Comparison of ENCODE assay signal across 8 cellular contexts in genomic region chr3:169662215-169663070, GRCh38. TPM values are rescaled to one million over a fixed set of nuclear protein-coding genes. Genes with fewer than 3 reads are reported as not detected.
DNase-seq lines count a peak whose midpoint lies in the region; ATAC-seq and TF ChIP-seq lines count a peak whose summit lies in the region.

No MANE protein-coding gene starts in this region.

- DNase-seq in AG08396 (ENCODE audit: low spot score) (peak; percentile 88), NCI-H2107 (lab: John Stamatoyannopoulos, UW) (peak; percentile 96), fibroblast of villous mesenchyme (ENCODE audit: low read depth) (peak; percentile 35)
- DNase-seq in activated CD8-positive, alpha-beta memory T cell treated with anti-CD3 and anti-CD28 coated beads, Interleukin-2, amount 50 U/mL, for 4 hours: peak; percentile 30
- no peak for DNase-seq in central memory CD4-positive, alpha-beta T cell

- ATAC-seq in GM18511 (IDR thresholded peaks at IDR 0.05; ENCODE audit: unreplicated experiment) (peak; percentile 64), HG03064 (IDR thresholded peaks at IDR 0.05; ENCODE audit: low read depth, unreplicated experiment) (peak; percentile 50)

- TF ChIP-seq CTCF in fibroblast of villous mesenchyme (IDR thresholded peaks at IDR 0.05; ENCODE audit: insufficient read depth, low read depth, low read length) (peak; percentile 43), nephron (IDR thresholded peaks at IDR 0.05; ENCODE audit: unreplicated experiment in 3 of 3) (peak; percentile 56 to 74 (median 63))

- H3K4me3 Mint-ChIP-seq in nephron: peak overlapping the region; percentile 86 to 95 (median 88)

- H3K27me3 Mint-ChIP-seq in nephron (ENCODE audit: low read depth): peaks cover 96% of the 10 kb centered on the region

- H3K9me3 Mint-ChIP-seq in nephron: no peaks in the 10 kb centered on the region

- H3K36me3 Mint-ChIP-seq in nephron (ENCODE audit: low read depth): no peaks in the 10 kb centered on the region

- peaks cover 52% of the 10 kb centered on the region for H3K4me1 Mint-ChIP-seq in nephron

- H3K4me3 ChIP-seq in fibroblast of villous mesenchyme (ENCODE audit: low read depth, low read length): peak overlapping the region; percentile 51

- H3K27ac Mint-ChIP-seq in nephron: peak overlapping the region in 1 of 3 experiments; percentile 93

RNA-seq across cellular contexts. Expression of gene MECOM, which starts 1.1 kb away (rescaled TPM):
- 6.1 and 8.6 TPM in 2 replicates for total RNA-seq in fibroblast of villous mesenchyme
